20 cellular contexts compared by ENCODE assay signal in genomic region chr4:145760176-145760575, GRCh38.
"Had no signal": no experiment of that assay in that cellular context is flagged by ENCODE, and none has a peak within 500 bp of the region (broad histone marks: within the 10 kb centered on the region; RNA-seq: fewer than 3 reads in every experiment).

No MANE protein-coding gene starts in this region.

- H3K4me3 Mint-ChIP-seq: natural killer cell treated with Interleukin-12 subunit alpha and Interleukin-12 subunit beta and Interleukin-15 and Interleukin-18, amount 100 ng/mL, for 72 hours; stimulated activated memory B cell treated with anti-CD40 and anti-IgM and Interleukin-4, amounts not matched to agents 10 μg/mL and 1 μg/mL and 100 μg/mL, for 72 hours; T-helper 2 cell treated with Interferon-gamma antibody and Interleukin-4, amounts not matched to agents 5 μg/mL and 100 μg/mL, for 36 hours had no signal

- H3K9me3 Mint-ChIP-seq: activated naive CD4-positive, alpha-beta T cell treated with anti-CD3 and anti-CD28 coated beads, Interleukin-2, amount 50 U/mL, for 72 hours; natural killer cell treated with Interleukin-12 subunit alpha and Interleukin-12 subunit beta and Interleukin-15 and Interleukin-18, amount 100 ng/mL, for 72 hours; stimulated activated memory B cell treated with anti-CD40 and anti-IgM and Interleukin-4, amounts not matched to agents 10 μg/mL and 1 μg/mL and 100 μg/mL, for 72 hours; T-helper 2 cell treated with Interferon-gamma antibody and Interleukin-4, amounts not matched to agents 5 μg/mL and 100 μg/mL, for 36 hours had no signal

- H3K4me1 Mint-ChIP-seq: stimulated activated memory B cell treated with anti-CD40 and anti-IgM and Interleukin-4, amounts not matched to agents 10 μg/mL and 1 μg/mL and 100 μg/mL, for 72 hours had no signal

- DNase-seq: activated CD4-positive, alpha-beta T cell treated with anti-CD3 and anti-CD28 coated beads, Interleukin-2, amount 50 U/mL, for 1 hour; activated CD4-positive, CD25-positive, alpha-beta regulatory T cell; activated CD8-positive, alpha-beta memory T cell treated with anti-CD3 and anti-CD28 coated beads, Interleukin-2, amount 50 U/mL, for 48 hours; activated naive CD4-positive, alpha-beta T cell; brain microvascular endothelial cell; caudate nucleus; foreskin fibroblast; head of caudate nucleus; hippocampal formation; left cardiac atrium; left ventricle myocardium superior; mucosa of descending colon; right cardiac atrium; stimulated activated CD4-positive, alpha-beta T cell treated with anti-CD3 and anti-CD28 coated beads, Interleukin-4, amount 100 ng/mL, for 4 hours; stimulated activated CD8-positive, alpha-beta memory T cell treated with anti-CD3 and anti-CD28 coated beads, Interleukin-4, amount 100 ng/mL, for 48 hours; T-helper 1 cell had no signal

- ATAC-seq: left ventricle myocardium superior; mucosa of descending colon; natural killer cell treated with Interleukin-12 subunit alpha and Interleukin-12 subunit beta and Interleukin-15 and Interleukin-18, amount 100 ng/mL, for 72 hours; stimulated activated memory B cell treated with anti-CD40 and anti-IgM and Interleukin-4, amounts not matched to agents 10 μg/mL and 1 μg/mL and 100 μg/mL, for 72 hours had no signal

- H3K27ac Mint-ChIP-seq: natural killer cell treated with Interleukin-12 subunit alpha and Interleukin-12 subunit beta and Interleukin-15 and Interleukin-18, amount 100 ng/mL, for 72 hours; stimulated activated memory B cell treated with anti-CD40 and anti-IgM and Interleukin-4, amounts not matched to agents 10 μg/mL and 1 μg/mL and 100 μg/mL, for 72 hours; T-helper 2 cell treated with Interferon-gamma antibody and Interleukin-4, amounts not matched to agents 5 μg/mL and 100 μg/mL, for 36 hours had no signal

- H3K27me3 Mint-ChIP-seq: natural killer cell treated with Interleukin-12 subunit alpha and Interleukin-12 subunit beta and Interleukin-15 and Interleukin-18, amount 100 ng/mL, for 72 hours; stimulated activated memory B cell treated with anti-CD40 and anti-IgM and Interleukin-4, amounts not matched to agents 10 μg/mL and 1 μg/mL and 100 μg/mL, for 72 hours had no signal
